ENCODE assay signal across 28 cellular contexts in the genomic region with DNA sequence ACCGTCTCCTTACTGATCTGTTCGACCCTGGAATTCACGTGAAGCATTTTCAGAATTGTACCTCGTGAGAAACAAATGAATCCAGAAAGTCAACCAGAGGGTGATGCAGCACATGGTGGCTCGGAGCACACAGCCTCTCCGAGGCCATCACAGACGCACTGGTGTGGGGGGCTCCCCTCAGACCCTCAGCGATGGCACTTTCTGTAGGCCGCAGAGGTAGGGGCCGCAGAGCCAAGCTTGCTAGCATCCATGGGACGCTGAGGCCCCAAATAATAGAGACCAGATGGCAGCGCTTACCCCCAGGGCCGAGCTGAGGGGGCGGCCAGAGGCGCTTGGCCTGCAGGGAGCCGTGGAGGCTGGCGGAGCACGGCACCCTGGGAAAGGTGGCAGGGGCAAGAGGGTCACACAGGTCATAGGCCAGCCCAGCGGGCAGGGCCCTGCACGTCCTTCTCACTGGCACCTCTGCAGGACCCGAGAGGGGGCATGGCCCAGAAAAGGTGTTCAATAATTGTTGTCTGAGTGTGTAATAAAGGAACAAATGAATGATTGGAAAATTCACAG. TPM values are rescaled to one million over a fixed set of nuclear protein-coding genes. Genes with fewer than 3 reads are reported as not detected.
DNase-seq lines count a peak whose midpoint lies in the region; ATAC-seq and TF ChIP-seq lines count a peak whose summit lies in the region.
"Had no signal": no experiment of that assay in that cellular context is flagged by ENCODE, and none has a peak within 500 bp of the region (broad histone marks: within the 10 kb centered on the region; RNA-seq: fewer than 3 reads in every experiment).

No MANE protein-coding gene starts in this region.

- peaks cover 31% of the 10 kb centered on the region for H3K27me3 Mint-ChIP-seq in activated naive CD4-positive, alpha-beta T cell treated with anti-CD3 and anti-CD28 coated beads, Interleukin-2, amount 10 ng/mL, durations not matched to agents 7 days and 5 days
- H3K27me3 Mint-ChIP-seq in brain (peaks cover 3% of the 10 kb centered on the region), WTC11 (ENCODE audit: low read depth) (no peaks in the 10 kb centered on the region)
- H3K27me3 Mint-ChIP-seq: activated naive CD8-positive, alpha-beta T cell had no signal

- H3K4me1 ChIP-seq in aorta (ENCODE audit: control insufficient read depth in 1 of 2, insufficient read depth in 2 of 2, low read length in 2 of 2): no peaks in the 10 kb centered on the region
- H3K4me1 ChIP-seq: Caco-2, SJCRH30 had no signal

- POLR2A ChIA-PET in WTC11 (lab: Charles Lee): no interaction called here

- H3K4me3 Mint-ChIP-seq in activated naive CD4-positive, alpha-beta T cell treated with anti-CD3 and anti-CD28 coated beads, Interleukin-2, amount 10 ng/mL, durations not matched to agents 7 days and 5 days: no peak overlapping the region
- H3K4me3 Mint-ChIP-seq in brain (peak overlapping the region in 1 of 5 experiments; percentile 59), WTC11 (no peak overlapping the region)
- H3K4me3 Mint-ChIP-seq: activated naive CD8-positive, alpha-beta T cell; dendritic cell treated with granulocyte-macrophage colony-stimulating factor and Interleukin-4, amounts not matched to agents 40 ng/mL and 50 ng/mL, for 4 days; mesothelial cell of epicardium; naive B cell had no signal

- ATAC-seq in aorta (ENCODE audit: low FRiP score) (no peak), WTC11 (no peak)
- ATAC-seq: gastrocnemius medialis, HCT116 had no signal

- WGBS in aorta, 2 donors: 89 to 91% methylated on average over 21 of the region's 21 CpGs

- no peak overlapping the region for H3K27ac ChIP-seq in aorta (ENCODE audit: low read depth in 1 of 2, low read length in 2 of 2)
- H3K27ac ChIP-seq: gastrocnemius medialis, hepatocyte, SJCRH30, transverse colon had no signal

- H3K36me3 Mint-ChIP-seq in activated naive CD4-positive, alpha-beta T cell treated with anti-CD3 and anti-CD28 coated beads, Interleukin-2, amount 10 ng/mL, durations not matched to agents 7 days and 5 days: no peaks in the 10 kb centered on the region
- H3K36me3 Mint-ChIP-seq in brain (no peaks in the 10 kb centered on the region), WTC11 (no peaks in the 10 kb centered on the region)
- H3K36me3 Mint-ChIP-seq: activated naive CD8-positive, alpha-beta T cell; mesothelial cell of epicardium; naive B cell had no signal

- H3K4me3 ChIP-seq in aorta (ENCODE audit: low read length in 2 of 2): no peak overlapping the region
- H3K4me3 ChIP-seq: gastrocnemius medialis, hepatocyte, SJCRH30, transverse colon had no signal

- H3K27me3 ChIP-seq in aorta (ENCODE audit: control insufficient read depth in 1 of 2, insufficient read depth in 2 of 2, low read length in 1 of 2): no peaks in the 10 kb centered on the region
- H3K27me3 ChIP-seq: hepatocyte, SJCRH30 had no signal

- CTCF ChIA-PET in activated naive CD4-positive, alpha-beta T cell treated with anti-CD3 and anti-CD28 coated beads, Interleukin-2, amount 10 ng/mL, durations not matched to agents 7 days and 5 days (lab: Charles Lee): no interaction called here
- CTCF ChIA-PET in WTC11 (lab: Charles Lee): no interaction called here

- no peak for TF ChIP-seq CTCF in brain (conservative IDR thresholded peaks at IDR 0.05)
- no peak for TF ChIP-seq CTCF in WTC11 (IDR thresholded peaks at IDR 0.05)

- H3K9me3 Mint-ChIP-seq in activated naive CD4-positive, alpha-beta T cell treated with anti-CD3 and anti-CD28 coated beads, Interleukin-2, amount 10 ng/mL, durations not matched to agents 7 days and 5 days: peaks cover 15% of the 10 kb centered on the region
- H3K9me3 Mint-ChIP-seq in brain (peaks cover 0 to 12% (median 0%) of the 10 kb centered on the region in 5 experiments), WTC11 (peaks cover 15% of the 10 kb centered on the region; the same call in 1 of the 2 replicates)
- H3K9me3 Mint-ChIP-seq: mesothelial cell of epicardium had no signal

- peak; percentile 10 for DNase-seq in activated naive CD4-positive, alpha-beta T cell treated with anti-CD3 and anti-CD28 coated beads, Interleukin-2, amount 50 U/mL, for 16 hours
- no peak for DNase-seq in activated naive CD4-positive, alpha-beta T cell treated with anti-CD3 and anti-CD28 coated beads, Interleukin-2, amount 10 ng/mL, durations not matched to agents 7 days and 5 days
- DNase-seq in mesenteric fat pad (ENCODE audit: low spot score): peak; percentile 74
- peak; percentile 44 to 59 for DNase-seq in aorta
- DNase-seq in WTC11 (ENCODE audit: low spot score): no peak
- DNase-seq in globus pallidus (ENCODE audit: low spot score): no peak
- DNase-seq: activated CD4-positive, CD25-positive, alpha-beta regulatory T cell; C1 segment of cervical spinal cord; caudate nucleus; DND-41; gastrocnemius medialis; KBM-7; naive B cell; NCI-H1105; NCI-H2029; NCI-H226; occipital lobe; SJCRH30; stimulated activated CD4-positive, alpha-beta T cell treated with anti-CD3 and anti-CD28 coated beads, Interleukin-2, amount 100 ng/mL, for 48 hours; transverse colon had no signal

- H3K36me3 ChIP-seq in aorta (ENCODE audit: control insufficient read depth in 1 of 2, insufficient read depth in 2 of 2, low read length in 1 of 2): no peaks in the 10 kb centered on the region
- H3K36me3 ChIP-seq: gastrocnemius medialis, SJCRH30, transverse colon had no signal

- no peaks in the 10 kb centered on the region for H3K9me3 ChIP-seq in aorta (ENCODE audit: control insufficient read depth, low read length)
- H3K9me3 ChIP-seq: Caco-2, gastrocnemius medialis, SJCRH30, transverse colon had no signal

- intact Hi-C loops in aorta (cut with DNase I): no loop called here

- H3K27ac Mint-ChIP-seq in activated naive CD4-positive, alpha-beta T cell treated with anti-CD3 and anti-CD28 coated beads, Interleukin-2, amount 10 ng/mL, durations not matched to agents 7 days and 5 days: no peak overlapping the region
- H3K27ac Mint-ChIP-seq in brain: peak overlapping the region in 4 of 5 experiments; percentile 14 to 89 (median 60)
- no peak overlapping the region for H3K27ac Mint-ChIP-seq in WTC11
- H3K27ac Mint-ChIP-seq: activated naive CD8-positive, alpha-beta T cell; dendritic cell treated with granulocyte-macrophage colony-stimulating factor and Interleukin-4, amounts not matched to agents 40 ng/mL and 50 ng/mL, for 4 days; mesothelial cell of epicardium had no signal

- peaks cover 15% of the 10 kb centered on the region for H3K4me1 Mint-ChIP-seq in activated naive CD4-positive, alpha-beta T cell treated with anti-CD3 and anti-CD28 coated beads, Interleukin-2, amount 10 ng/mL, durations not matched to agents 7 days and 5 days
- H3K4me1 Mint-ChIP-seq in brain (peaks cover 41% of the 10 kb centered on the region), WTC11 (peaks cover 23% of the 10 kb centered on the region)

TF ChIP-seq in WTC11, 78 proteins besides CTCF, POLR2A, EP300 and RAD21:
- TF ChIP-seq RELA (CRISPR knock-in tag; IDR thresholded peaks at IDR 0.05; ENCODE audit: borderline replicate concordance) (no peak), ELF4 (CRISPR knock-in tag; IDR thresholded peaks at IDR 0.05; ENCODE audit: low read depth) (no peak), CREB1 (CRISPR knock-in tag; IDR thresholded peaks at IDR 0.05) (no peak), GTF2I (CRISPR knock-in tag; conservative IDR thresholded peaks at IDR 0.05) (no peak), ESRRA (CRISPR knock-in tag; IDR thresholded peaks at IDR 0.05; ENCODE audit: borderline replicate concordance) (no peak), NFE2L1 (CRISPR knock-in tag; IDR thresholded peaks at IDR 0.05) (no peak), PREB (CRISPR knock-in tag; IDR thresholded peaks at IDR 0.05; ENCODE audit: borderline replicate concordance) (no peak), ZSCAN18 (CRISPR knock-in tag; IDR thresholded peaks at IDR 0.05) (no peak), E2F5 (CRISPR knock-in tag; IDR thresholded peaks at IDR 0.05) (no peak), ATF1 (CRISPR knock-in tag; IDR thresholded peaks at IDR 0.05) (no peak)

RNA-seq across cellular contexts. Expression of gene COL6A2, which starts 28.1 kb away (rescaled TPM):
- polyA plus RNA-seq in brain (ENCODE audit: insufficient read depth, low read depth, low replicate concordance): 21.4 TPM
- total RNA-seq in mesenteric fat pad: 735 TPM
- total RNA-seq in aorta: 1,000 to 10,000 TPM; 1,386 to 1,431 TPM
- polyA plus RNA-seq in aorta: 1,000 to 10,000 TPM in 1 of 2 donors, 100 to 1,000 TPM in 1; 335 to 3,611 TPM
- total RNA-seq in WTC11 (2021): 111 to 138 TPM (median 138 TPM) in 3 replicates
- total RNA-seq: HT-29 had no signal

Comparison
In these comparisons a context has a peak if more than half of its experiments do, and no peak if none do; other contexts are left out.
1. DNase-seq: peak in activated naive CD4-positive, alpha-beta T cell treated with anti-CD3 and anti-CD28 coated beads, Interleukin-2, amount 50 U/mL, for 16 hours (single experiment), mesenteric fat pad (single experiment) and aorta (2 of 2); none in activated naive CD4-positive, alpha-beta T cell treated with anti-CD3 and anti-CD28 coated beads, Interleukin-2, amount 10 ng/mL, durations not matched to agents 7 days and 5 days (single experiment), WTC11 (single experiment) and globus pallidus (single experiment).
2. H3K27ac Mint-ChIP-seq: peak in brain (4 of 5); none in activated naive CD4-positive, alpha-beta T cell treated with anti-CD3 and anti-CD28 coated beads, Interleukin-2, amount 10 ng/mL, durations not matched to agents 7 days and 5 days (single experiment) and WTC11 (single experiment).